Comparison of ENCODE assay signal across 18 cellular contexts in genomic region chr7:12738665-12739064, GRCh38.
"Had no signal": no experiment of that assay in that cellular context is flagged by ENCODE, and none has a peak within 500 bp of the region (broad histone marks: within the 10 kb centered on the region; RNA-seq: fewer than 3 reads in every experiment).

No MANE protein-coding gene starts in this region.

- H3K4me3 ChIP-seq: colonic mucosa, dorsolateral prefrontal cortex, gastroesophageal sphincter, heart left ventricle, lung, prostate gland, tibial artery had no signal

- ATAC-seq: gastroesophageal sphincter, left lobe of liver, natural killer cell, T-cell had no signal

- H3K4me1 ChIP-seq: colonic mucosa, gastroesophageal sphincter, prostate gland, tibial artery had no signal

- H3K27ac ChIP-seq: colonic mucosa, dorsolateral prefrontal cortex, gastroesophageal sphincter, heart left ventricle, prostate gland, tibial artery had no signal

- DNase-seq: activated CD4-positive, alpha-beta memory T cell treated with anti-CD3 and anti-CD28 coated beads for 36 hours; activated naive CD4-positive, alpha-beta T cell treated with Interleukin-2 at 50 U/mL for 16 hours; activated naive CD8-positive, alpha-beta T cell treated with anti-CD3 and anti-CD28 coated beads for 36 hours; activated T-cell treated with anti-CD3 and anti-CD28 coated beads, Interleukin-2, amount 50 U/mL, for 48 hours; colonic mucosa; dorsolateral prefrontal cortex; heart left ventricle; natural killer cell; stimulated activated CD4-positive, alpha-beta T cell treated with anti-CD3 and anti-CD28 coated beads, Interleukin-4, amount 100 ng/mL, for 24 hours; stimulated activated naive CD4-positive, alpha-beta T cell treated with Interleukin-2 at 50 U/mL for 16 hours; T-cell; tibial artery had no signal

- FAIRE-seq: astrocyte, islet of Langerhans had no signal

- H3K36me3 ChIP-seq: colonic mucosa, gastroesophageal sphincter, heart left ventricle, prostate gland, tibial artery had no signal

- H3K27me3 ChIP-seq: colonic mucosa, dorsolateral prefrontal cortex, gastroesophageal sphincter, heart left ventricle, tibial artery had no signal

- H3K9me3 ChIP-seq: colonic mucosa, gastroesophageal sphincter, heart left ventricle, prostate gland, tibial artery had no signal
